ENCODE assay signal across 9 cellular contexts in the genomic region with DNA sequence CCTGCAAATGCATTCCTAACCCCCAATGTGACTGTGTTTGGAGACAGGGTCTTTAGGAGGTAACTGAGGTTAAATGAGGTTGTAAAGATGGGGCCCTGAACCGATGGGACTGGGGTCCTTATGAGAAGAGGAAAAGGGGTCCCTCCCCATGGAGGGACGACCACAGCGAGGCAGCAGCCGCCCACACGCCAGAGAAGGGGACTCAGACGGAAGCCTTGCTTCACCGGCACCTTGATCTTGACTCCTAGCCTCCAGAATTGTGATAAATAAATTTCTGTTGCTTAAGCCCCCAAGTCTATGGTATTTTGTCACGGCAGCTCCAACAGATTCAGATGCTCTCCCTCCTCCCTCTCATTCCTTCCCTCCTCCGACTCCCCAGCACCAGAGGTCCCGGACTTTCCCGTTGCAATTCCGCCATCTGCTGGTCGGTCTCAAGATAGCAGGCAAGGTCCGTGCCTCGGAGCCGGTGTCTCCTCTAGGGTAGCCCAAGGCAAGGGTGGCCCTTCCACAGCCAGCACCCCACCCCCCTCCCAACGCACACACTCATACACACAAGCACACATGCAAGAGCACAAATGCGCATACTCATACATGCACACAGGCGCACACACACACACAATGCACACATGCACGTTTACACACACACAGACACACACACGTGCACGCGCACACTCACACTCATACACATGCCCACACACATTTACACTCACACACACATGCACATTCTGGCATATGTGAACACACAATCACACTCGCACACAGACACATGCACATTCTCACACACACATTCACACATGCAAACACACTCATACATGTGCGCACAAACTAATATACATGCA. TPM values are rescaled to one million over a fixed set of nuclear protein-coding genes. Genes with fewer than 3 reads are reported as not detected.
A peak's percentile ranks its signal among the peaks of the same experiment; 100 is the strongest.
DNase-seq lines count a peak whose midpoint lies in the region; ATAC-seq and TF ChIP-seq lines count a peak whose summit lies in the region.
"Had no signal": no experiment of that assay in that cellular context is flagged by ENCODE, and none has a peak within 500 bp of the region (broad histone marks: within the 10 kb centered on the region; RNA-seq: fewer than 3 reads in every experiment).

No MANE protein-coding gene starts in this region.

- H3K27ac ChIP-seq in 22Rv1 (no peak overlapping the region), lower lobe of right lung (no peak overlapping the region)
- H3K27ac ChIP-seq: epithelial cell of prostate had no signal

- peak; percentile 56 for DNase-seq in GM12865 (ENCODE audit: low read depth)
- DNase-seq in LNCaP clone FGC (ENCODE audit: low read depth), result no peak
- DNase-seq in dermis blood vessel endothelial cell, result peak; percentile 73
- DNase-seq in lower lobe of right lung, result peak; percentile 60
- peak; percentile 42 for DNase-seq in stimulated activated CD8-positive, alpha-beta memory T cell treated with anti-CD3 and anti-CD28 coated beads, Interleukin-15, amount 100 ng/mL, for 24 hours (ENCODE audit: low read depth)
- DNase-seq in NCI-H2029 treated with DMSO at 0.1 percent for 48 hours (lab: John Stamatoyannopoulos, UW), result no peak

- TF ChIP-seq CTCF in 22Rv1 (IDR thresholded peaks at IDR 0.05) (peak; percentile 82), GM12865 (IDR thresholded peaks at IDR 0.05; ENCODE audit: insufficient read depth, low read depth, low read length, missing control alignments) (peak; percentile 86), LNCaP clone FGC (IDR thresholded peaks at IDR 0.05; ENCODE audit: control insufficient read depth, extremely low read depth, insufficient read depth) (peak; percentile 90), WI38 (IDR thresholded peaks at IDR 0.05; ENCODE audit: low read depth, low read length) (peak; percentile 77), lower lobe of right lung (IDR thresholded peaks at IDR 0.05) (peak; percentile 76)

- peak; percentile 57 to 68 for ATAC-seq in lower lobe of right lung

- no peaks in the 10 kb centered on the region for H3K36me3 ChIP-seq in lower lobe of right lung

- H3K4me3 ChIP-seq in GM12865 (ENCODE audit: low read depth, low read length) (no peak overlapping the region), LNCaP clone FGC (ENCODE audit: low read depth, low read length) (no peak overlapping the region), WI38 (ENCODE audit: low read depth, low read length) (no peak overlapping the region), lower lobe of right lung (no peak overlapping the region)

- no peaks in the 10 kb centered on the region for H3K4me1 ChIP-seq in lower lobe of right lung

- H3K9me3 ChIP-seq in lower lobe of right lung, result no peaks in the 10 kb centered on the region

- intact Hi-C loops in lower lobe of right lung (cut with DNase I), result loop anchor here (10.0 kb wide), 1 partner anchor 666 kb away; no protein-coding TSS in a partner anchor

- peaks cover 23% of the 10 kb centered on the region for H3K27me3 ChIP-seq in lower lobe of right lung (ENCODE audit: low read depth)

RNA-seq across cellular contexts. Expression of a gene that starts 23.1 kb away (rescaled TPM):
- total RNA-seq in dermis blood vessel endothelial cell (not detected in 2 replicates), lower lobe of right lung (not detected)

Comparison
In these comparisons a context has a peak if more than half of its experiments do, and no peak if none do; other contexts are left out.
1. DNase-seq: peak in GM12865 (single experiment), dermis blood vessel endothelial cell (single experiment), lower lobe of right lung (single experiment) and stimulated activated CD8-positive, alpha-beta memory T cell treated with anti-CD3 and anti-CD28 coated beads, Interleukin-15, amount 100 ng/mL, for 24 hours (single experiment); none in LNCaP clone FGC (single experiment) and NCI-H2029 treated with DMSO at 0.1 percent for 48 hours (single experiment).
2. Peak in every context shown above with its lines, with median percentiles within 50 percentile points of each other: CTCF ChIP-seq.